Comparison of ENCODE assay signal across 1 cellular context in genomic region chr15:62958528-62958927, GRCh38.
TF ChIP-seq lines count a peak whose summit lies in the region.

No MANE protein-coding gene starts in this region.

TF ChIP-seq in SK-N-SH treated with all-trans-retinoic acid at 6 μM for 48 hours, 23 proteins besides CTCF, POLR2A, EP300 and RAD21 (continued from another document):
- TF ChIP-seq PATZ1 (CRISPR knock-in tag; IDR thresholded peaks at IDR 0.05; ENCODE audit: borderline replicate concordance) (no peak), BACH2 (CRISPR knock-in tag; IDR thresholded peaks at IDR 0.05; ENCODE audit: borderline replicate concordance) (no peak)
